Comparison of ENCODE assay signal across 8 cellular contexts in genomic region chr20:62925420-62926228, GRCh38. TPM values are rescaled to one million over a fixed set of nuclear protein-coding genes. Genes with fewer than 3 reads are reported as not detected.
DNase-seq lines count a peak whose midpoint lies in the region; ATAC-seq and TF ChIP-seq lines count a peak whose summit lies in the region.

No MANE protein-coding gene starts in this region.

- H3K4me3 Mint-ChIP-seq in activated naive CD8-positive, alpha-beta T cell treated with anti-CD3 and anti-CD28 coated beads, Interleukin-2, amount 10 ng/mL, durations not matched to agents 7 days and 5 days: peak overlapping the region; percentile 92

- no peaks in the 10 kb centered on the region for H3K9me3 ChIP-seq in OCI-LY7 (ENCODE audit: low read length)
- H3K9me3 ChIP-seq in right atrium auricular region: no peaks in the 10 kb centered on the region
- no peaks in the 10 kb centered on the region for H3K9me3 ChIP-seq in gastrocnemius medialis

- DNase-seq in NCI-H510A treated with DMSO at 0.1 percent for 48 hours (lab: John Stamatoyannopoulos, UW): peak; percentile 32
- DNase-seq in NCI-H510A (lab: John Stamatoyannopoulos, UW): no peak
- DNase-seq in OCI-LY7 (ENCODE audit: low spot score): peak; percentile 71
- DNase-seq in activated naive CD8-positive, alpha-beta T cell treated with anti-CD3 and anti-CD28 coated beads, Interleukin-2, amount 10 ng/mL, durations not matched to agents 7 days and 5 days: peak; percentile 72
- no peak for DNase-seq in right atrium auricular region (ENCODE audit: low spot score)
- DNase-seq in gastrocnemius medialis: no peak
- no peak for DNase-seq in cerebellar nuclear complex (lab: John Stamatoyannopoulos, UW)

- BruUV-seq in OCI-LY7 (replicated peaks; lab: Mats Ljungman, UMichigan): no TSS peak

- H3K4me1 ChIP-seq in OCI-LY7 (ENCODE audit: insufficient read depth, low read length, poor library complexity, severe bottlenecking): peaks cover 83% of the 10 kb centered on the region
- peaks cover 0 to 78% of the 10 kb centered on the region in 2 donors for H3K4me1 ChIP-seq in right atrium auricular region
- peaks cover 74 to 80% of the 10 kb centered on the region in 2 donors for H3K4me1 ChIP-seq in gastrocnemius medialis

- H3K27me3 ChIP-seq in right atrium auricular region: no peaks in the 10 kb centered on the region
- H3K27me3 ChIP-seq in gastrocnemius medialis: no peaks in the 10 kb centered on the region

- TF ChIP-seq CTCF in OCI-LY7 (conservative IDR thresholded peaks at IDR 0.05; ENCODE audit: low read length) (no peak), right atrium auricular region (IDR thresholded peaks at IDR 0.05) (no peak), gastrocnemius medialis (IDR thresholded peaks at IDR 0.05 in 4 of 5, conservative IDR thresholded peaks at IDR 0.05 in 1 of 5) (no peak)

- H3K79me2 ChIP-seq in OCI-LY7 (ENCODE audit: insufficient read depth, low read depth, low read length): peaks cover 92% of the 10 kb centered on the region

- H3K36me3 Mint-ChIP-seq in activated naive CD8-positive, alpha-beta T cell treated with anti-CD3 and anti-CD28 coated beads, Interleukin-2, amount 10 ng/mL, durations not matched to agents 7 days and 5 days: peaks cover 8% of the 10 kb centered on the region

- POLR2A ChIA-PET in OCI-LY7 (lab: Charles Lee): interaction anchor here (1.1 to 1.4 kb wide), 2 partner anchors 11 to 28 kb away, joined by 3 to 4 read pairs; no protein-coding TSS in a partner anchor
- POLR2A ChIA-PET in activated naive CD8-positive, alpha-beta T cell treated with anti-CD3 and anti-CD28 coated beads, Interleukin-2, amount 10 ng/mL, durations not matched to agents 7 days and 5 days (lab: Charles Lee): interaction anchor here (1.0 to 5.0 kb wide), 6 partner anchors 10 to 64 kb away, joined by 4 to 55 read pairs (median 21); partner anchors contain the start of genes GID8 and TCFL5

- peak overlapping the region; percentile 92 for H3K4me3 ChIP-seq in OCI-LY7 (ENCODE audit: low read depth, low read length, poor library complexity, severe bottlenecking)
- H3K4me3 ChIP-seq in right atrium auricular region: peak overlapping the region; percentile 83 to 97
- H3K4me3 ChIP-seq in gastrocnemius medialis: peak overlapping the region; percentile 82 to 94 (median 86)

- H3K27ac Mint-ChIP-seq in activated naive CD8-positive, alpha-beta T cell treated with anti-CD3 and anti-CD28 coated beads, Interleukin-2, amount 10 ng/mL, durations not matched to agents 7 days and 5 days: peak overlapping the region; percentile 94

- peaks cover 39% of the 10 kb centered on the region for H4K20me1 ChIP-seq in OCI-LY7 (ENCODE audit: insufficient read depth, low read length)

- H2AFZ ChIP-seq in OCI-LY7 (ENCODE audit: low read length): no peak overlapping the region

- peaks cover 54% of the 10 kb centered on the region for H3K4me1 Mint-ChIP-seq in activated naive CD8-positive, alpha-beta T cell treated with anti-CD3 and anti-CD28 coated beads, Interleukin-2, amount 10 ng/mL, durations not matched to agents 7 days and 5 days

- H3K9me2 ChIP-seq in OCI-LY7 (ENCODE audit: insufficient read depth, low read length): no peaks in the 10 kb centered on the region

- ATAC-seq in HG02970 (IDR thresholded peaks at IDR 0.05; ENCODE audit: low FRiP score, unreplicated experiment) (peak; percentile 21), gastrocnemius medialis (peak; percentile 18 to 19)
- peak; percentile 9 for ATAC-seq in activated naive CD8-positive, alpha-beta T cell treated with anti-CD3 and anti-CD28 coated beads, Interleukin-2, amount 10 ng/mL, durations not matched to agents 7 days and 5 days (ENCODE audit: low read depth)

- no peaks in the 10 kb centered on the region for H3K27me3 Mint-ChIP-seq in activated naive CD8-positive, alpha-beta T cell treated with anti-CD3 and anti-CD28 coated beads, Interleukin-2, amount 10 ng/mL, durations not matched to agents 7 days and 5 days

- H3K36me3 ChIP-seq in OCI-LY7 (ENCODE audit: insufficient read depth, low read length) (peaks cover 21% of the 10 kb centered on the region; the same call in 1 of the 2 replicates), right atrium auricular region (no peaks in the 10 kb centered on the region), gastrocnemius medialis (no peaks in the 10 kb centered on the region)

- H3K9me3 Mint-ChIP-seq in activated naive CD8-positive, alpha-beta T cell treated with anti-CD3 and anti-CD28 coated beads, Interleukin-2, amount 10 ng/mL, durations not matched to agents 7 days and 5 days: no peaks in the 10 kb centered on the region

- intact Hi-C loops in OCI-LY7 (cut with micrococcal nuclease; ENCODE audit: unreplicated experiment) (loop anchor here (1.0 kb wide), 1 partner anchor 18 kb away; no protein-coding TSS in a partner anchor), gastrocnemius medialis (cut with DNase I; ENCODE audit: low total_unique reads) (loop anchor here (1.0 to 5.0 kb wide), 2 partner anchors 12 to 133 kb away; no protein-coding TSS in a partner anchor)

- TF ChIP-seq POLR2A in gastrocnemius medialis (IDR thresholded peaks at IDR 0.05): no peak

- in situ Hi-C loops in gastrocnemius medialis (cut with MboI; ENCODE audit: low sequenced_read_pairs in 4 of 4): no loop called here

- CTCF ChIA-PET in OCI-LY7 (lab: Charles Lee; ENCODE audit: unreplicated experiment): no interaction called here

- H3K27ac ChIP-seq in OCI-LY7 (ENCODE audit: low read depth, low read length, poor library complexity, severe bottlenecking) (peak overlapping the region; percentile 89), right atrium auricular region (peak overlapping the region; percentile 92 to 96), gastrocnemius medialis (peak overlapping the region; percentile 91 to 98 (median 94))

- peak overlapping the region; percentile 98 for H3K4me2 ChIP-seq in OCI-LY7 (ENCODE audit: low read length)

RNA-seq across cellular contexts. Expression of gene DIDO1, which starts 0.7 kb away (rescaled TPM):
- 65.1 and 69.2 TPM in 2 replicates for total RNA-seq in OCI-LY7 (2014; rRNA removed; shearing (Covaris generic))
- 70.6 and 79.0 TPM in 2 replicates for total RNA-seq in OCI-LY7 (2022)
- 100 to 1,000 TPM; 100 to 104 TPM for total RNA-seq in activated naive CD8-positive, alpha-beta T cell treated with anti-CD3 and anti-CD28 coated beads, Interleukin-2, amount 10 ng/mL, durations not matched to agents 7 days and 5 days
- 10 to 100 TPM; 34.7 to 37.5 TPM for total RNA-seq in right atrium auricular region
- total RNA-seq in gastrocnemius medialis: 10 to 100 TPM; 24.2 to 39.3 (median 28.7) TPM

RNA-seq across cellular contexts. Expression of gene GID8, which starts 12.3 kb away (rescaled TPM):
- total RNA-seq in OCI-LY7 (2014; rRNA removed; shearing (Covaris generic)): 28.7 and 29.2 TPM in 2 replicates
- 46.1 and 47.7 TPM in 2 replicates for total RNA-seq in OCI-LY7 (2022)
- total RNA-seq in activated naive CD8-positive, alpha-beta T cell treated with anti-CD3 and anti-CD28 coated beads, Interleukin-2, amount 10 ng/mL, durations not matched to agents 7 days and 5 days: 10 to 100 TPM; 42.1 to 43.0 TPM
- 10 to 100 TPM; 16.8 to 18.7 TPM for total RNA-seq in right atrium auricular region
- total RNA-seq in gastrocnemius medialis: 10 to 100 TPM; 12.8 to 16.2 (median 13.5) TPM

RNA-seq across cellular contexts. Expression of gene SLC17A9, which starts 26.9 kb away (rescaled TPM):
- total RNA-seq in OCI-LY7 (2014; rRNA removed; shearing (Covaris generic)): 1.7 and 2.0 TPM in 2 replicates
- total RNA-seq in OCI-LY7 (2022) (8.1 and 13.2 TPM in 2 replicates), right atrium auricular region (1 to 10 TPM; 1.3 to 1.8 TPM), gastrocnemius medialis (1 to 10 TPM in 3 of 4 donors, under 1 TPM in 1; 0.55 to 2.4 (median 1.2) TPM)
- 10 to 100 TPM; 40.9 to 43.5 TPM for total RNA-seq in activated naive CD8-positive, alpha-beta T cell treated with anti-CD3 and anti-CD28 coated beads, Interleukin-2, amount 10 ng/mL, durations not matched to agents 7 days and 5 days

Comparison
In these comparisons a context has a peak if more than half of its experiments do, and no peak if none do; other contexts are left out.
1. DNase-seq: peak in NCI-H510A treated with DMSO at 0.1 percent for 48 hours (single experiment), OCI-LY7 (single experiment) and activated naive CD8-positive, alpha-beta T cell treated with anti-CD3 and anti-CD28 coated beads, Interleukin-2, amount 10 ng/mL, durations not matched to agents 7 days and 5 days (single experiment); none in NCI-H510A (single experiment), right atrium auricular region (single experiment), gastrocnemius medialis (0 of 2) and cerebellar nuclear complex (0 of 2).
2. Peak in every context shown above with its lines, with median percentiles within 50 percentile points of each other: ATAC-seq, H3K27ac ChIP-seq and H3K4me3 ChIP-seq.